In the genomic region with DNA sequence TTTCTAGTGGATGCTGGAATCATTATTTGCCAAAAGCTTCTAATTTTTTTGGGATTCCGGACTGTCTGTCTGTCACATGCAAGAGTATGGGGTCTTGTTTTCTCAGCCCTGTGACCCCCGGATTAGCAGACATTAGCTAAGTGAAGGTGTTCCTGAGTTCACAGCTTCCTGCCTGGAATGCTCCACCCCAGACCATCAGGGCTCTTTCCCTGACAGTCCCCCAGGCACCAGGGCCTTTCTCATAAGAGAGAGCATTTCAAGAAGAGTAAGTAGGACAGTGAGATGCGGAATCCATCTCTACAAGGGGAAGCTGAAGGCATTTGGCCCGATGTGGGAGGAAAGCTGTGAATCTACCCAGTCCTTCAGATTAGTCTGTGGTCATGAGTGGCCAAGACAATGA, we compare ENCODE assay signal across 7 cellular contexts.
"Had no signal": no experiment of that assay in that cellular context is flagged by ENCODE, and none has a peak within 500 bp of the region (broad histone marks: within the 10 kb centered on the region; RNA-seq: fewer than 3 reads in every experiment).

No MANE protein-coding gene starts in this region.

- H3K4me3 ChIP-seq: K562 had no signal

- H3K27ac ChIP-seq: HL-60 had no signal

- DNase-seq: IMR-90, KBM-7, KG1 had no signal

- H3K27ac Mint-ChIP-seq: IgD-negative memory B cell had no signal

- ATAC-seq: HepG2, K562 had no signal

- H3K27me3 Mint-ChIP-seq: IgD-negative memory B cell had no signal

- H3K4me3 Mint-ChIP-seq: IgD-negative memory B cell had no signal
